22 cellular contexts compared by ENCODE assay signal in the genomic region with DNA sequence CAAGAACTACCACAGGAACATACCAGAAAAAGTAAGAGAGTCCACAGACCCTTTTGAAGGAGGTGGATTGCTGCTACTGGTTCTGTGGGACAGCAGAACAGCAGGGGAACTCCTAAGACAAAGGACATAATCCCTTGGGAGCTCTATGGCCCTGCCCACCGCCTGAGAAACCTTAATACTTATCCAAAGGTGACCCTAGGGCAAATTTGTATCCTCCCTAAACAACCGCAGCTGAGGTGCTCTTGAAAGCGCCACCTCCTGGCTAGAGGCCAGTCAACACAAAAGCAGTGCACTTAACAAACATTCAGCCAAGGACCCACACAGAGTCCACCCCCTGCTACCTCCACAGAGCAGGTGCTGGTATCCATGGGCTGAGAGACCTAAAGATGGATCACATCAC.
A peak's percentile ranks its signal among the peaks of the same experiment; 100 is the strongest.
DNase-seq lines count a peak whose midpoint lies in the region; ATAC-seq and TF ChIP-seq lines count a peak whose summit lies in the region.
"Had no signal": no experiment of that assay in that cellular context is flagged by ENCODE, and none has a peak within 500 bp of the region (broad histone marks: within the 10 kb centered on the region; RNA-seq: fewer than 3 reads in every experiment).

No MANE protein-coding gene starts in this region.

- H3K27me3 ChIP-seq in OCI-LY3 (ENCODE audit: low read depth, low read length): no peaks in the 10 kb centered on the region
- H3K27me3 ChIP-seq in testis: no peaks in the 10 kb centered on the region
- H3K27me3 ChIP-seq: gastroesophageal sphincter, upper lobe of right lung had no signal

- no peak for TF ChIP-seq POLR2A in testis (IDR thresholded peaks at IDR 0.05)

- H3K4me1 ChIP-seq in OCI-LY3 (ENCODE audit: low read length) (no peaks in the 10 kb centered on the region), testis (no peaks in the 10 kb centered on the region)
- H3K4me1 ChIP-seq: gastroesophageal sphincter, upper lobe of right lung had no signal

- ATAC-seq in HG03175 (IDR thresholded peaks at IDR 0.05; ENCODE audit: unreplicated experiment): peak; percentile 50
- no peak for ATAC-seq in left cardiac atrium
- ATAC-seq: activated CD4-positive, CD25-positive, alpha-beta regulatory T cell treated with anti-CD3 and anti-CD28 coated beads, Interleukin-2, amount 50 U/mL, for 24 hours; gastroesophageal sphincter; HepG2; T-helper 17 cell; upper lobe of right lung had no signal

- peaks cover 7% of the 10 kb centered on the region; the same call in 1 of the 2 replicates for H3K9me3 ChIP-seq in OCI-LY3 (ENCODE audit: insufficient read depth, low read length)
- no peaks in the 10 kb centered on the region for H3K9me3 ChIP-seq in testis
- H3K9me3 ChIP-seq: gastroesophageal sphincter, upper lobe of right lung had no signal

- H3K79me2 ChIP-seq in OCI-LY3 (ENCODE audit: low read length): no peaks in the 10 kb centered on the region

- intact Hi-C loops in testis (cut with DNase I; ENCODE audit: low total_unique reads) (no loop called here), left cardiac atrium (cut with DNase I) (no loop called here)

- 58 to 61% methylated on average over 3 of the region's 3 CpGs for WGBS in testis, 2 donors

- 0 out of 2 replicates have a peak, but pooled peaks have one; percentile 7 for TF ChIP-seq CTCF in 22Rv1 (IDR thresholded peaks at IDR 0.05)
- peak; percentile 42 for TF ChIP-seq CTCF in GM12873 (IDR thresholded peaks at IDR 0.05; ENCODE audit: insufficient read depth, low read depth, low read length, missing control alignments)
- peak; percentile 14 for TF ChIP-seq CTCF in OCI-LY3 (IDR thresholded peaks at IDR 0.05; ENCODE audit: low read depth, low read length)
- TF ChIP-seq CTCF in testis (IDR thresholded peaks at IDR 0.05): no peak

- H3K9ac ChIP-seq in OCI-LY3 (ENCODE audit: low read length): no peak overlapping the region

- no peak overlapping the region for H3K4me2 ChIP-seq in OCI-LY3 (ENCODE audit: low read length)

- no peak overlapping the region for H2AFZ ChIP-seq in OCI-LY3 (ENCODE audit: low read depth, low read length)

- H3K36me3 ChIP-seq in OCI-LY3 (replicated peaks; ENCODE audit: low read depth, low read length) (no peaks in the 10 kb centered on the region), testis (ENCODE audit: low read depth, missing control alignments) (no peaks in the 10 kb centered on the region)
- H3K36me3 ChIP-seq: gastroesophageal sphincter, upper lobe of right lung had no signal

- H3K4me3 ChIP-seq in OCI-LY3 (ENCODE audit: low read length) (no peak overlapping the region), testis (no peak overlapping the region)
- H3K4me3 ChIP-seq: coronary artery, gastroesophageal sphincter, upper lobe of right lung had no signal

- no peak for DNase-seq in testis
- no peak for DNase-seq in cerebellar cortex (ENCODE audit: low spot score)
- no peak for DNase-seq in left cardiac atrium
- DNase-seq in SW480 (ENCODE audit: low spot score): no peak
- DNase-seq: activated naive CD4-positive, alpha-beta T cell treated with Interleukin-2 at 50 U/mL for 16 hours; GF-D8; GOT3; MV-4-11; NCI-H226; stimulated activated CD4-positive, alpha-beta T cell treated with anti-CD3 and anti-CD28 coated beads, Interleukin-12 subunit alpha, Interleukin-12 subunit beta, amount 100 ng/mL, for 4 hours; stimulated activated naive CD4-positive, alpha-beta T cell treated with Interleukin-2 at 50 U/mL for 16 hours; T-helper 17 cell; upper lobe of right lung had no signal

- no peak overlapping the region for H3K27ac ChIP-seq in 22Rv1
- no peak overlapping the region for H3K27ac ChIP-seq in OCI-LY3 (ENCODE audit: low read length)
- H3K27ac ChIP-seq in testis: no peak overlapping the region
- H3K27ac ChIP-seq: coronary artery, gastroesophageal sphincter, RWPE1, upper lobe of right lung had no signal

- no peaks in the 10 kb centered on the region for H4K20me1 ChIP-seq in OCI-LY3 (ENCODE audit: insufficient read depth, low read length)

Comparison
In these comparisons a context has a peak if more than half of its experiments do, and no peak if none do; other contexts are left out.
1. CTCF ChIP-seq: peak in 22Rv1 (single experiment), GM12873 (single experiment) and OCI-LY3 (single experiment); none in testis (0 of 3).